Comparison of ENCODE assay signal across 11 cellular contexts in the genomic region with DNA sequence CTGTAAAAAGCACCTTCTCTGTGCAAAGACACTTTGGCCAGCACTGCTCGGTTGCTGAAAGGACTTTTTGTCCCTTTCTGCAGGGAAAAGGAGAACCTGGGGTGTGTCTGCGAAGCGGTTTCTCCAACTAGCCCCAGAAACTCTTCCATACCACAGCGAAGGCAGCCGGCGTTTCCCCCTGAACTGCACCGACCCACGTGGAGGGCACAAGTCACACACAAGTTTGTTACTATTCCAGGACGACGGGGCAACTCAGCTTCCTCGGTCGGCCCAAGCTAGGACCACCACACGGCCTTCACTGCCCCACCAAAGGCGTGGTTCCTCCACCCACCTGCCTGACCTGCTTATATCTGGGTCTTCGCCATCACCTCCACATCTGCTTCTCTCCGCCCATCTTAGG. TPM values are rescaled to one million over a fixed set of nuclear protein-coding genes. Genes with fewer than 3 reads are reported as not detected.
DNase-seq lines count a peak whose midpoint lies in the region; ATAC-seq and TF ChIP-seq lines count a peak whose summit lies in the region.
"Had no signal": no experiment of that assay in that cellular context is flagged by ENCODE, and none has a peak within 500 bp of the region (broad histone marks: within the 10 kb centered on the region; RNA-seq: fewer than 3 reads in every experiment).

No MANE protein-coding gene starts in this region.

- no peak for DNase-seq in CD4-positive, CD25-positive, alpha-beta regulatory T cell
- DNase-seq in HCT116 (ENCODE audit: low read depth, low spot score) (no peak), breast epithelium (ENCODE audit: low spot score in 2 of 2) (no peak), neuronal stem cell (ENCODE audit: low spot score) (no peak), NOMO-1 (lab: John Stamatoyannopoulos, UW; ENCODE audit: unreplicated experiment in 2 of 2) (no peak)
- DNase-seq: activated CD4-positive, CD25-positive, alpha-beta regulatory T cell; NK-92 treated with Interleukin-12 subunit alpha and Interleukin-12 subunit beta, amount 100 ng/mL, for 24 hours had no signal

- peak overlapping the region; percentile 91 for H2BK12ac ChIP-seq in neuronal stem cell (ENCODE audit: low read length)

- peak overlapping the region; percentile 69 for H3K4ac ChIP-seq in neuronal stem cell (ENCODE audit: low read length)

- H3K27ac Mint-ChIP-seq in CD4-positive, CD25-positive, alpha-beta regulatory T cell = peak overlapping the region in 1 of 3 donors; percentile 69

- H2AK5ac ChIP-seq in neuronal stem cell (ENCODE audit: low read depth, low read length) = peak overlapping the region; percentile 74

- H3K9me3 Mint-ChIP-seq in CD4-positive, CD25-positive, alpha-beta regulatory T cell = no peaks in the 10 kb centered on the region

- peak overlapping the region in 3 of 4 donors; percentile 39 to 68 (median 47) for H3K4me3 Mint-ChIP-seq in CD4-positive, CD25-positive, alpha-beta regulatory T cell

- no peak overlapping the region for H3K4me3 ChIP-seq in CD4-positive, CD25-positive, alpha-beta regulatory T cell (ENCODE audit: low read depth, low read length)
- H3K4me3 ChIP-seq in HCT116 (replicated peaks in 1 of 2; ENCODE audit: low read depth in 1 of 2, low read length in 2 of 2) (no peak overlapping the region), breast epithelium (peak overlapping the region; percentile 56 to 75 (median 65)), neuronal stem cell (ENCODE audit: low read length in 2 of 2) (no peak overlapping the region)

- ATAC-seq in CD4-positive, CD25-positive, alpha-beta regulatory T cell (ENCODE audit: low read depth in 2 of 2) = no peak
- no peak for ATAC-seq in HCT116
- no peak for ATAC-seq in GM21723 (IDR thresholded peaks at IDR 0.05; ENCODE audit: unreplicated experiment)
- ATAC-seq in GM21619 (IDR thresholded peaks at IDR 0.05; ENCODE audit: unreplicated experiment) = no peak

- peak overlapping the region; percentile 8 for H2BK15ac ChIP-seq in neuronal stem cell (ENCODE audit: low read length)

- H4K20me1 ChIP-seq in HCT116 (ENCODE audit: insufficient read depth) = no peaks in the 10 kb centered on the region

- intact Hi-C loops in HCT116 (cut with micrococcal nuclease) = no loop called here
- intact Hi-C loops in breast epithelium (cut with DNase I; ENCODE audit: low total_unique reads) = loop anchor here (10.0 kb wide), 1 partner anchor 108 kb away; no protein-coding TSS in a partner anchor

- H3K23ac ChIP-seq in neuronal stem cell (ENCODE audit: low read depth, low read length, poor library complexity) = no peak overlapping the region

- peaks cover 0 to 18% (median 3%) of the 10 kb centered on the region in 4 donors for H3K4me1 Mint-ChIP-seq in CD4-positive, CD25-positive, alpha-beta regulatory T cell

- H3K36me3 Mint-ChIP-seq in CD4-positive, CD25-positive, alpha-beta regulatory T cell = no peaks in the 10 kb centered on the region

- H3K9ac ChIP-seq in HCT116 (ENCODE audit: low read length) = no peak overlapping the region
- no peak overlapping the region for H3K9ac ChIP-seq in neuronal stem cell (ENCODE audit: low read depth, low read length, poor library complexity)
- H3K9ac ChIP-seq: SK-N-SH had no signal

- peaks cover 7% of the 10 kb centered on the region for H3K27me3 ChIP-seq in CD4-positive, CD25-positive, alpha-beta regulatory T cell (ENCODE audit: control insufficient read depth, insufficient read depth, low read length)
- H3K27me3 ChIP-seq in HCT116 (ENCODE audit: insufficient read depth, low read length) = no peaks in the 10 kb centered on the region
- H3K27me3 ChIP-seq in breast epithelium = no peaks in the 10 kb centered on the region
- H3K27me3 ChIP-seq in neuronal stem cell (ENCODE audit: control insufficient read depth in 3 of 3, insufficient read depth in 3 of 3, low read depth in 1 of 3, low read length in 3 of 3) = peaks cover 8 to 88% (median 37%) of the 10 kb centered on the region in 3 experiments

- H3K14ac ChIP-seq in neuronal stem cell (ENCODE audit: low read length) = no peak overlapping the region

- H4K8ac ChIP-seq in neuronal stem cell (ENCODE audit: low read depth, low read length) = no peak overlapping the region

- no peaks in the 10 kb centered on the region for H3K9me2 ChIP-seq in HCT116 (ENCODE audit: insufficient read depth)
- H3K9me2 ChIP-seq: SK-N-SH had no signal

- RAD21 ChIA-PET in HCT116 (lab: Charles Lee; ENCODE audit: low non-redundant PET in 1 of 2, low total read pairs in 2 of 2, uncharacterized antibody in 2 of 2, unreplicated experiment in 2 of 2) = interaction anchor here in 1 of 2 experiments (1.7 kb wide), 1 partner anchor 115 kb away, joined by 6 read pairs; no protein-coding TSS in a partner anchor

- POLR2A ChIA-PET in HCT116 (lab: Charles Lee) = interaction anchor here (0.6 to 0.8 kb wide), 2 partner anchors 12 to 952 kb away, joined by 4 to 5 read pairs; no protein-coding TSS in a partner anchor

- peak overlapping the region; percentile 87 for H3K18ac ChIP-seq in neuronal stem cell (ENCODE audit: low read length)

- peaks cover 69% of the 10 kb centered on the region for H3K27me3 Mint-ChIP-seq in CD4-positive, CD25-positive, alpha-beta regulatory T cell

- no peaks in the 10 kb centered on the region for H3K79me2 ChIP-seq in HCT116 (ENCODE audit: insufficient read depth, low read length)

- H4K91ac ChIP-seq in neuronal stem cell (ENCODE audit: low read depth, low read length, poor library complexity) = no peak overlapping the region

- H2BK120ac ChIP-seq in neuronal stem cell (ENCODE audit: low read depth, low read length) = peak overlapping the region; percentile 58

- CTCF ChIA-PET in HCT116 (lab: Charles Lee) = interaction anchor here (3.9 kb wide), 1 partner anchor 114 kb away, joined by 76 read pairs; no protein-coding TSS in a partner anchor

- TF ChIP-seq POLR2A in HCT116 (IDR thresholded peaks at IDR 0.05; ENCODE audit: borderline replicate concordance, extremely low read depth, insufficient read depth, insufficient read length) (no peak), breast epithelium (IDR thresholded peaks at IDR 0.05) (no peak)

- BruUV-seq in HCT116 (replicated peaks; lab: Mats Ljungman, UMichigan) = no TSS peak

- no peak overlapping the region for H2BK5ac ChIP-seq in neuronal stem cell (ENCODE audit: low read length)

- peaks cover 1% of the 10 kb centered on the region for H3K79me1 ChIP-seq in neuronal stem cell (ENCODE audit: low read depth, low read length)

- no peaks in the 10 kb centered on the region for H3K9me3 ChIP-seq in CD4-positive, CD25-positive, alpha-beta regulatory T cell (ENCODE audit: control insufficient read depth in 2 of 2, low read length in 2 of 2)
- H3K9me3 ChIP-seq in HCT116 (ENCODE audit: control insufficient read depth in 1 of 2, insufficient read depth in 1 of 2, low read depth in 1 of 2, low read length in 2 of 2) (no peaks in the 10 kb centered on the region), breast epithelium (no peaks in the 10 kb centered on the region), neuronal stem cell (replicated peaks in 1 of 2; ENCODE audit: control insufficient read depth in 2 of 2, insufficient read depth in 1 of 2, low read depth in 1 of 2, low read length in 2 of 2) (peaks cover 3 to 4% of the 10 kb centered on the region in 2 donors)
- H3K9me3 ChIP-seq: SK-N-SH had no signal

- WGBS in neuronal stem cell (ENCODE audit: extremely low coverage in 2 of 2, insufficient read length in 2 of 2, insufficient replicate concordance in 1 of 2), 2 donors = no CpG with 5 or more reads among the region's 16 CpGs

- no peaks in the 10 kb centered on the region for H3K36me3 ChIP-seq in CD4-positive, CD25-positive, alpha-beta regulatory T cell (ENCODE audit: control insufficient read depth, insufficient read depth, low read length)
- no peaks in the 10 kb centered on the region for H3K36me3 ChIP-seq in HCT116 (ENCODE audit: control insufficient read depth in 1 of 2, insufficient read depth in 2 of 2, low read length in 2 of 2)
- no peaks in the 10 kb centered on the region for H3K36me3 ChIP-seq in breast epithelium
- H3K36me3 ChIP-seq in neuronal stem cell (replicated peaks in 1 of 2; ENCODE audit: control insufficient read depth in 2 of 2, insufficient read depth in 2 of 2, low read length in 2 of 2) = no peaks in the 10 kb centered on the region

- TF ChIP-seq RAD21 in HCT116 (IDR thresholded peaks at IDR 0.05; ENCODE audit: low read depth) = no peak

- H3K27ac ChIP-seq in CD4-positive, CD25-positive, alpha-beta regulatory T cell (ENCODE audit: insufficient read depth, low read length, poor library complexity, severe bottlenecking) = no peak overlapping the region
- H3K27ac ChIP-seq in HCT116 (ENCODE audit: low read depth, low read length) = no peak overlapping the region
- peak overlapping the region; percentile 60 to 85 for H3K27ac ChIP-seq in breast epithelium
- peak overlapping the region; percentile 3 for H3K27ac ChIP-seq in neuronal stem cell (replicated peaks; ENCODE audit: low read length)

- no peak overlapping the region for H2AFZ ChIP-seq in HCT116 (ENCODE audit: low read depth, low read length, poor library complexity, severe bottlenecking)
- H2AFZ ChIP-seq in neuronal stem cell (ENCODE audit: low read length) = no peak overlapping the region

- H3K4me1 ChIP-seq in CD4-positive, CD25-positive, alpha-beta regulatory T cell (ENCODE audit: control insufficient read depth, insufficient read depth, low read length, poor library complexity, severe bottlenecking) = peaks cover 35% of the 10 kb centered on the region
- H3K4me1 ChIP-seq in HCT116 (ENCODE audit: control insufficient read depth in 1 of 2, insufficient read depth in 2 of 2, low read length in 2 of 2) (peaks cover 7 to 26% of the 10 kb centered on the region in 2 experiments; a peak in 3 of 4 replicates), breast epithelium (no peaks in the 10 kb centered on the region), neuronal stem cell (ENCODE audit: control insufficient read depth in 2 of 2, insufficient read depth in 1 of 2, low read depth in 1 of 2, low read length in 2 of 2) (peaks cover 4 to 14% of the 10 kb centered on the region in 2 donors)

- TF ChIP-seq CTCF in HCT116 (IDR thresholded peaks at IDR 0.05 in 2 of 3, conservative IDR thresholded peaks at IDR 0.05 in 1 of 3; ENCODE audit: borderline replicate concordance in 1 of 3, insufficient read depth in 1 of 3, low read depth in 2 of 3, low read length in 2 of 3) = no peak
- TF ChIP-seq CTCF in breast epithelium (IDR thresholded peaks at IDR 0.05) = no peak

- peak overlapping the region; percentile 92; the same call in 1 of the 2 replicates for H3K4me2 ChIP-seq in HCT116 (ENCODE audit: low read length)
- no peak overlapping the region for H3K4me2 ChIP-seq in neuronal stem cell (ENCODE audit: insufficient read depth, low read length, poor library complexity, severe bottlenecking)

RNA-seq across cellular contexts. Expression of a gene that starts 1.9 kb away (rescaled TPM):
- total RNA-seq in CD4-positive, CD25-positive, alpha-beta regulatory T cell = 0.35 TPM
- under 1 TPM in 2 of 4 donors, not detected in 2; 0.14 to 0.28 TPM for polyA plus RNA-seq in CD4-positive, CD25-positive, alpha-beta regulatory T cell
- 3.7 TPM for total RNA-seq in HCT116 (2021; ENCODE audit: unreplicated experiment)
- 1.5 and 1.7 TPM in 2 replicates for polyA plus RNA-seq in HCT116 (2012)
- 10 to 100 TPM in 2 of 3 donors, 1 to 10 TPM in 1; 3.8 to 19.6 (median 14.1) TPM for total RNA-seq in breast epithelium
- polyA plus RNA-seq in neuronal stem cell (2013, experiment 1 of 2) = 4.0 TPM
- polyA plus RNA-seq in neuronal stem cell (2013, experiment 2 of 2) = 3.9 TPM
- total RNA-seq: endothelial cell of umbilical vein had no signal

RNA-seq across cellular contexts. Expression of a gene that starts 6.7 kb away (rescaled TPM):
- total RNA-seq in CD4-positive, CD25-positive, alpha-beta regulatory T cell = 70.0 TPM
- 10 to 100 TPM; 32.4 to 40.4 (median 36.4) TPM for polyA plus RNA-seq in CD4-positive, CD25-positive, alpha-beta regulatory T cell
- total RNA-seq in HCT116 (2021; ENCODE audit: unreplicated experiment) (47.2 TPM), breast epithelium (10 to 100 TPM; 28.3 to 66.6 (median 55.7) TPM)
- 32.3 and 37.2 TPM in 2 replicates for polyA plus RNA-seq in HCT116 (2012)
- 19.6 TPM for polyA plus RNA-seq in neuronal stem cell (2013, experiment 1 of 2)
- polyA plus RNA-seq in neuronal stem cell (2013, experiment 2 of 2) = 18.0 TPM

RNA-seq across cellular contexts. Expression of a gene that starts 18.6 kb away (rescaled TPM):
- 30.8 TPM for total RNA-seq in CD4-positive, CD25-positive, alpha-beta regulatory T cell
- polyA plus RNA-seq in CD4-positive, CD25-positive, alpha-beta regulatory T cell = 100 to 1,000 TPM in 1 of 4 donors, 10 to 100 TPM in 3; 64.3 to 106 (median 80.2) TPM
- total RNA-seq in HCT116 (2021; ENCODE audit: unreplicated experiment) (27.3 TPM), breast epithelium (10 to 100 TPM; 24.3 to 35.4 (median 32.5) TPM)
- polyA plus RNA-seq in HCT116 (2012) = 20.7 and 32.4 TPM in 2 replicates
- polyA plus RNA-seq in neuronal stem cell (2013, experiment 1 of 2) = 13.9 TPM
- polyA plus RNA-seq in neuronal stem cell (2013, experiment 2 of 2) = 14.2 TPM

RNA-seq across cellular contexts. Expression of a gene that starts 31.6 kb away (rescaled TPM):
- total RNA-seq in CD4-positive, CD25-positive, alpha-beta regulatory T cell = 1.3 TPM
- polyA plus RNA-seq in CD4-positive, CD25-positive, alpha-beta regulatory T cell = under 1 TPM in 3 of 4 donors, not detected in 1; 0.14 to 0.75 (median 0.54) TPM
- total RNA-seq in HCT116 (2021; ENCODE audit: unreplicated experiment) = 0.64 TPM
- 0.21 and 0.52 TPM in 2 replicates for polyA plus RNA-seq in HCT116 (2012)
- total RNA-seq in breast epithelium = 10 to 100 TPM; 12.6 to 16.4 (median 12.7) TPM
- polyA plus RNA-seq in neuronal stem cell (2013, experiment 1 of 2) = 0.08 TPM
- polyA plus RNA-seq in neuronal stem cell (2013, experiment 2 of 2) = 0.04 TPM

Comparison
In these comparisons a context has a peak if more than half of its experiments do, and no peak if none do; other contexts are left out.
1. H3K27ac ChIP-seq: peak in breast epithelium (2 of 2) and neuronal stem cell (single experiment); none in CD4-positive, CD25-positive, alpha-beta regulatory T cell (single experiment) and HCT116 (single experiment).
2. H3K4me3 ChIP-seq: peak in breast epithelium (3 of 3); none in CD4-positive, CD25-positive, alpha-beta regulatory T cell (single experiment), HCT116 (0 of 2) and neuronal stem cell (0 of 2).